ENCODE assay signal across 8 cellular contexts in genomic region chr3:57100046-57100695, GRCh38. TPM values are rescaled to one million over a fixed set of nuclear protein-coding genes. Genes with fewer than 3 reads are reported as not detected.
DNase-seq lines count a peak whose midpoint lies in the region; ATAC-seq and TF ChIP-seq lines count a peak whose summit lies in the region.

No MANE protein-coding gene starts in this region.

- H3K9me3 Mint-ChIP-seq in naive thymus-derived CD8-positive, alpha-beta T cell, result no peaks in the 10 kb centered on the region

- H4K20me1 ChIP-seq in OCI-LY7 (ENCODE audit: insufficient read depth, low read length), result no peaks in the 10 kb centered on the region

- CTCF ChIA-PET in OCI-LY7 (lab: Charles Lee; ENCODE audit: unreplicated experiment), result no interaction called here

- no peaks in the 10 kb centered on the region for H3K9me2 ChIP-seq in OCI-LY7 (ENCODE audit: insufficient read depth, low read length)

- no peak overlapping the region for H3K27ac Mint-ChIP-seq in naive thymus-derived CD8-positive, alpha-beta T cell

- no peak overlapping the region for H3K4me2 ChIP-seq in OCI-LY7 (ENCODE audit: low read length)

- TF ChIP-seq CTCF in OCI-LY7 (conservative IDR thresholded peaks at IDR 0.05; ENCODE audit: low read length), result peak; percentile 96

- H2AFZ ChIP-seq in OCI-LY7 (ENCODE audit: low read length), result peak overlapping the region; percentile 47; the same call in 1 of the 2 replicates

- peak; percentile 80 for ATAC-seq in esophagus mucosa
- ATAC-seq in naive thymus-derived CD8-positive, alpha-beta T cell, result peak; percentile 86

- peaks cover 0 to 3% (median 0%) of the 10 kb centered on the region in 4 donors for H3K4me1 Mint-ChIP-seq in naive thymus-derived CD8-positive, alpha-beta T cell

- H3K27me3 Mint-ChIP-seq in naive thymus-derived CD8-positive, alpha-beta T cell, result peaks cover 0 to 3% (median 0%) of the 10 kb centered on the region in 5 donors

- H3K9me3 ChIP-seq in OCI-LY7 (ENCODE audit: low read length), result no peaks in the 10 kb centered on the region

- no TSS peak for BruUV-seq in OCI-LY7 (replicated peaks; lab: Mats Ljungman, UMichigan)

- H3K4me3 ChIP-seq in OCI-LY7 (ENCODE audit: low read depth, low read length, poor library complexity, severe bottlenecking), result no peak overlapping the region

- DNase-seq in GM04504 (ENCODE audit: low read depth), result peak; percentile 47
- peak; percentile 51 for DNase-seq in HK-2 (ENCODE audit: unreplicated experiment)
- peak; percentile 86 for DNase-seq in OCI-LY7 (ENCODE audit: low spot score)
- DNase-seq in activated CD8-positive, alpha-beta memory T cell treated with anti-CD3 and anti-CD28 coated beads, Interleukin-2, amount 50 U/mL, for 24 hours (ENCODE audit: extremely low read depth), result peak; percentile 17
- DNase-seq in naive thymus-derived CD8-positive, alpha-beta T cell, result peak in 9 of 10 donors; percentile 12 to 70 (median 48)
- peak in 39 of 49 donors; percentile 10 to 77 (median 48) for DNase-seq in substantia nigra (lab: John Stamatoyannopoulos, UW)
- no peak for DNase-seq in effector CD8-positive, alpha-beta T cell (lab: John Stamatoyannopoulos, UW)

- no peak overlapping the region for H3K27ac ChIP-seq in OCI-LY7 (ENCODE audit: low read depth, low read length, poor library complexity, severe bottlenecking)
- no peak overlapping the region for H3K27ac ChIP-seq in substantia nigra (ENCODE audit: low read depth, low read length, poor library complexity, severe bottlenecking)

- no peaks in the 10 kb centered on the region for H3K36me3 ChIP-seq in OCI-LY7 (ENCODE audit: insufficient read depth, low read length)

- intact Hi-C loops in OCI-LY7 (cut with micrococcal nuclease; ENCODE audit: unreplicated experiment), result loop anchor here (2.0 kb wide), 1 partner anchor 71 kb away; no protein-coding TSS in a partner anchor

- H3K36me3 Mint-ChIP-seq in naive thymus-derived CD8-positive, alpha-beta T cell, result no peaks in the 10 kb centered on the region

- H3K79me2 ChIP-seq in OCI-LY7 (ENCODE audit: insufficient read depth, low read depth, low read length), result no peaks in the 10 kb centered on the region

- POLR2A ChIA-PET in OCI-LY7 (lab: Charles Lee), result interaction anchor here (0.7 to 1.5 kb wide), 2 partner anchors 9 to 106 kb away, joined by 3 read pairs; no protein-coding TSS in a partner anchor
- POLR2A ChIA-PET in naive thymus-derived CD8-positive, alpha-beta T cell (lab: Charles Lee), result no interaction called here

- no peak overlapping the region for H3K4me3 Mint-ChIP-seq in naive thymus-derived CD8-positive, alpha-beta T cell

- peaks cover 17% of the 10 kb centered on the region for H3K4me1 ChIP-seq in OCI-LY7 (ENCODE audit: insufficient read depth, low read length, poor library complexity, severe bottlenecking)

RNA-seq across cellular contexts. Expression of gene SPATA12, which starts 39.7 kb away (rescaled TPM):
- not detected in 2 replicates for total RNA-seq in OCI-LY7 (2014; rRNA removed; shearing (Covaris generic))
- total RNA-seq in OCI-LY7 (2022), result 0.13 and 0.20 TPM in 2 replicates
- total RNA-seq in esophagus mucosa, result not detected
- total RNA-seq in naive thymus-derived CD8-positive, alpha-beta T cell, result not detected
- not detected for polyA plus RNA-seq in naive thymus-derived CD8-positive, alpha-beta T cell
